1 cellular context compared by ENCODE assay signal in genomic region chr2:73983322-73984202, GRCh38.
TF ChIP-seq lines count a peak whose summit lies in the region.

No MANE protein-coding gene starts in this region.

TF ChIP-seq in K562, 482 proteins besides CTCF, POLR2A, EP300 and RAD21 (continued from another document):
- TF ChIP-seq ZNF232 (CRISPR knock-in tag; IDR thresholded peaks at IDR 0.05), result 0 out of 2 replicates have a peak, but pooled peaks have one; percentile 58
- TF ChIP-seq AFF4 (CRISPR knock-in tag; IDR thresholded peaks at IDR 0.05), result no peak
- TF ChIP-seq, protein P1, sequence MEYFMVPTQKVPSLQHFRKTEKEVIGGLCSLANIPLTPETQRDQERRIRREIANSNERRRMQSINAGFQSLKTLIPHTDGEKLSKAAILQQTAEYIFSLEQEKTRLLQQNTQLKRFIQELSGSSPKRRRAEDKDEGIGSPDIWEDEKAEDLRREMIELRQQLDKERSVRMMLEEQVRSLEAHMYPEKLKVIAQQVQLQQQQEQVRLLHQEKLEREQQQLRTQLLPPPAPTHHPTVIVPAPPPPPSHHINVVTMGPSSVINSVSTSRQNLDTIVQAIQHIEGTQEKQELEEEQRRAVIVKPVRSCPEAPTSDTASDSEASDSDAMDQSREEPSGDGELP (CRISPR knock-in tag; IDR thresholded peaks at IDR 0.05; ENCODE audit: borderline replicate concordance), result peak; percentile 12; the same call in 1 of the 2 replicates
- TF ChIP-seq YY1 (IDR thresholded peaks at IDR 0.05; ENCODE audit: borderline replicate concordance in 1 of 3, control insufficient read depth in 1 of 3, extremely low read depth in 1 of 3, insufficient read depth in 3 of 3, insufficient read length in 1 of 3, insufficient replicate concordance in 2 of 3, low read depth in 1 of 3, low read length in 2 of 3), result peak in 1 of 3 experiments; percentile 56
- TF ChIP-seq TEAD1 (CRISPR knock-in tag; IDR thresholded peaks at IDR 0.05), result 0 out of 4 replicates have a peak, but pooled peaks of 1 of the 2 experiments have one; percentile 26
- TF ChIP-seq TAF7 (tag; IDR thresholded peaks at IDR 0.05), result no peak
- TF ChIP-seq HMGN3 (IDR thresholded peaks at IDR 0.05; ENCODE audit: borderline replicate concordance, extremely low read depth, insufficient read length, low read depth, low read length), result peak; percentile 9
- TF ChIP-seq ETS1 (conservative IDR thresholded peaks at IDR 0.05; ENCODE audit: control insufficient read depth, low read depth, low read length), result no peak
- no peak for TF ChIP-seq ZNF583 (CRISPR knock-in tag; IDR thresholded peaks at IDR 0.05)
- TF ChIP-seq, protein P2, sequence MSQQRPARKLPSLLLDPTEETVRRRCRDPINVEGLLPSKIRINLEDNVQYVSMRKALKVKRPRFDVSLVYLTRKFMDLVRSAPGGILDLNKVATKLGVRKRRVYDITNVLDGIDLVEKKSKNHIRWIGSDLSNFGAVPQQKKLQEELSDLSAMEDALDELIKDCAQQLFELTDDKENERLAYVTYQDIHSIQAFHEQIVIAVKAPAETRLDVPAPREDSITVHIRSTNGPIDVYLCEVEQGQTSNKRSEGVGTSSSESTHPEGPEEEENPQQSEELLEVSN (IDR thresholded peaks at IDR 0.05; ENCODE audit: borderline replicate concordance in 1 of 2, extremely low read depth in 1 of 2, insufficient read depth in 1 of 2, insufficient read length in 1 of 2, low read depth in 1 of 2, low read length in 1 of 2, poor library complexity in 1 of 2, severe bottlenecking in 1 of 2), result peak in 1 of 2 experiments; percentile 41
- TF ChIP-seq, protein P3, sequence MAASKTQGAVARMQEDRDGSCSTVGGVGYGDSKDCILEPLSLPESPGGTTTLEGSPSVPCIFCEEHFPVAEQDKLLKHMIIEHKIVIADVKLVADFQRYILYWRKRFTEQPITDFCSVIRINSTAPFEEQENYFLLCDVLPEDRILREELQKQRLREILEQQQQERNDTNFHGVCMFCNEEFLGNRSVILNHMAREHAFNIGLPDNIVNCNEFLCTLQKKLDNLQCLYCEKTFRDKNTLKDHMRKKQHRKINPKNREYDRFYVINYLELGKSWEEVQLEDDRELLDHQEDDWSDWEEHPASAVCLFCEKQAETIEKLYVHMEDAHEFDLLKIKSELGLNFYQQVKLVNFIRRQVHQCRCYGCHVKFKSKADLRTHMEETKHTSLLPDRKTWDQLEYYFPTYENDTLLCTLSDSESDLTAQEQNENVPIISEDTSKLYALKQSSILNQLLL (CRISPR knock-in tag; IDR thresholded peaks at IDR 0.05; ENCODE audit: borderline replicate concordance), result no peak
- peak; percentile 37 for TF ChIP-seq TAF1 (IDR thresholded peaks at IDR 0.05; ENCODE audit: control insufficient read depth, extremely low read depth, insufficient read depth, low read length, severe bottlenecking)
- TF ChIP-seq ZNF384 (IDR thresholded peaks at IDR 0.05; ENCODE audit: low read depth, low read length), result no peak
- peak; percentile 18 for TF ChIP-seq TBP (optimal IDR thresholded peaks at IDR 0.05; ENCODE audit: low read depth, low read length)
- TF ChIP-seq RBBP5 (IDR thresholded peaks at IDR 0.05; ENCODE audit: borderline replicate concordance, insufficient read depth, low read length, poor library complexity, severe bottlenecking), result peak; percentile 69
- TF ChIP-seq ZNF143 (CRISPR knock-in tag; IDR thresholded peaks at IDR 0.05), result no peak
- TF ChIP-seq LCOR (CRISPR knock-in tag; IDR thresholded peaks at IDR 0.05), result peak; percentile 38; the same call in 1 of the 2 replicates
- peak; percentile 31; the same call in 1 of the 2 replicates for TF ChIP-seq NFIC (IDR thresholded peaks at IDR 0.05)
- 0 out of 2 replicates have a peak, but pooled peaks have one; percentile 24 for TF ChIP-seq FOXP1 (CRISPR knock-in tag; IDR thresholded peaks at IDR 0.05)
- no peak for TF ChIP-seq E2F4 (CRISPR knock-in tag; IDR thresholded peaks at IDR 0.05; ENCODE audit: low read depth)
- TF ChIP-seq, protein P4, sequence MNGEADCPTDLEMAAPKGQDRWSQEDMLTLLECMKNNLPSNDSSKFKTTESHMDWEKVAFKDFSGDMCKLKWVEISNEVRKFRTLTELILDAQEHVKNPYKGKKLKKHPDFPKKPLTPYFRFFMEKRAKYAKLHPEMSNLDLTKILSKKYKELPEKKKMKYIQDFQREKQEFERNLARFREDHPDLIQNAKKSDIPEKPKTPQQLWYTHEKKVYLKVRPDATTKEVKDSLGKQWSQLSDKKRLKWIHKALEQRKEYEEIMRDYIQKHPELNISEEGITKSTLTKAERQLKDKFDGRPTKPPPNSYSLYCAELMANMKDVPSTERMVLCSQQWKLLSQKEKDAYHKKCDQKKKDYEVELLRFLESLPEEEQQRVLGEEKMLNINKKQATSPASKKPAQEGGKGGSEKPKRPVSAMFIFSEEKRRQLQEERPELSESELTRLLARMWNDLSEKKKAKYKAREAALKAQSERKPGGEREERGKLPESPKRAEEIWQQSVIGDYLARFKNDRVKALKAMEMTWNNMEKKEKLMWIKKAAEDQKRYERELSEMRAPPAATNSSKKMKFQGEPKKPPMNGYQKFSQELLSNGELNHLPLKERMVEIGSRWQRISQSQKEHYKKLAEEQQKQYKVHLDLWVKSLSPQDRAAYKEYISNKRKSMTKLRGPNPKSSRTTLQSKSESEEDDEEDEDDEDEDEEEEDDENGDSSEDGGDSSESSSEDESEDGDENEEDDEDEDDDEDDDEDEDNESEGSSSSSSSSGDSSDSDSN (IDR thresholded peaks at IDR 0.05; ENCODE audit: borderline replicate concordance in 1 of 2, low read depth in 2 of 2, low read length in 2 of 2), result 0 out of 4 replicates have a peak, but pooled peaks of 1 of the 2 experiments have one; percentile 38
- 0 out of 2 replicates have a peak, but pooled peaks have one; percentile 33 for TF ChIP-seq ARID4B (CRISPR knock-in tag; IDR thresholded peaks at IDR 0.05)
- TF ChIP-seq SRSF7 (optimal IDR thresholded peaks at IDR 0.05; ENCODE audit: low read depth, low read length), result no peak
- TF ChIP-seq JUN (IDR thresholded peaks at IDR 0.05; ENCODE audit: borderline replicate concordance, low read depth, low read length), result no peak
- TF ChIP-seq JUN (CRISPR knock-in tag; IDR thresholded peaks at IDR 0.05; ENCODE audit: borderline replicate concordance), result 0 out of 2 replicates have a peak, but pooled peaks have one; percentile 54
- peak; percentile 0; the same call in 1 of the 2 replicates for TF ChIP-seq ZKSCAN8 (CRISPR knock-in tag; IDR thresholded peaks at IDR 0.05)
- no peak for TF ChIP-seq ZNF224 (CRISPR knock-in tag; IDR thresholded peaks at IDR 0.05)
- no peak for TF ChIP-seq PATZ1 (CRISPR knock-in tag; IDR thresholded peaks at IDR 0.05; ENCODE audit: borderline replicate concordance)
- TF ChIP-seq ATF7 (IDR thresholded peaks at IDR 0.05), result no peak
- TF ChIP-seq SPI1 (IDR thresholded peaks at IDR 0.05; ENCODE audit: borderline replicate concordance, low read depth, low read length), result 0 out of 2 replicates have a peak, but pooled peaks have one; percentile 51
- TF ChIP-seq MYC (IDR thresholded peaks at IDR 0.05; ENCODE audit: low read depth, low read length), result 0 out of 2 replicates have a peak, but pooled peaks have one; percentile 7
- no peak for TF ChIP-seq MYC (CRISPR knock-in tag; IDR thresholded peaks at IDR 0.05; ENCODE audit: borderline replicate concordance, low read depth)
